In genomic region chr17:59914274-59914854, GRCh38 we compare ENCODE assay signal across 8 cellular contexts. TPM values are rescaled to one million over a fixed set of nuclear protein-coding genes. Genes with fewer than 3 reads are reported as not detected.
DNase-seq lines count a peak whose midpoint lies in the region; ATAC-seq, FAIRE-seq and TF ChIP-seq lines count a peak whose summit lies in the region.

No MANE protein-coding gene starts in this region.

- intact Hi-C loops in CD4-positive, alpha-beta memory T cell (cut with micrococcal nuclease), result loop anchor here (5.0 to 10.0 kb wide), 2 partner anchors 123 to 190 kb away; no protein-coding TSS in a partner anchor
- intact Hi-C loops in activated T-helper 1 cell treated with anti-CD3 and anti-CD28 coated beads, Interleukin-12 subunit alpha, Interleukin-12 subunit beta, Interleukin-2, Interleukin-4 antibody, amounts not matched to agents 30 ng/mL and 10 ng/mL and 1 ng/mL, durations not matched to agents 14 hours and 24 hours and 36 hours (cut with micrococcal nuclease), result loop anchor here (5.0 kb wide), 2 partner anchors 48 to 123 kb away; partner anchors contain the start of gene RNFT1

- POLR2A ChIA-PET in CD4-positive, alpha-beta memory T cell (lab: Charles Lee; ENCODE audit: partially characterized antibody), result interaction anchor here (0.6 to 2.1 kb wide), 4 partner anchors 21 to 160 kb away, joined by 3 to 6 read pairs (median 3); partner anchors contain the start of gene RNFT1

- H3K9me3 ChIP-seq in CD4-positive, alpha-beta memory T cell (ENCODE audit: control insufficient read depth in 1 of 2, low read length in 2 of 2), result no peaks in the 10 kb centered on the region
- no peaks in the 10 kb centered on the region for H3K9me3 ChIP-seq in lung (ENCODE audit: control insufficient read depth in 2 of 2, insufficient read depth in 1 of 2, low read length in 1 of 2)

- H3K4me1 Mint-ChIP-seq in CD4-positive, alpha-beta memory T cell, result peaks cover 0 to 3% (median 2%) of the 10 kb centered on the region in 4 donors
- peaks cover under 1% of the 10 kb centered on the region for H3K4me1 Mint-ChIP-seq in central memory CD8-positive, alpha-beta T cell
- peaks cover 6% of the 10 kb centered on the region for H3K4me1 Mint-ChIP-seq in activated T-helper 1 cell treated with anti-CD3 and anti-CD28 coated beads, Interleukin-12 subunit alpha, Interleukin-12 subunit beta, Interleukin-2, Interleukin-4 antibody, amounts not matched to agents 30 ng/mL and 10 ng/mL and 1 ng/mL, durations not matched to agents 14 hours and 24 hours and 36 hours (ENCODE audit: low read depth)
- H3K4me1 Mint-ChIP-seq in stimulated activated memory B cell treated with anti-CD40 and anti-IgM and Interleukin-4, amounts not matched to agents 10 μg/mL and 1 μg/mL and 100 μg/mL, for 72 hours, result no peaks in the 10 kb centered on the region

- H3K36me3 ChIP-seq in CD4-positive, alpha-beta memory T cell (ENCODE audit: insufficient read depth, low read length), result peaks cover 29% of the 10 kb centered on the region
- H3K36me3 ChIP-seq in lung (ENCODE audit: control insufficient read depth in 2 of 2, insufficient read depth in 2 of 2, low read length in 2 of 2), result peaks cover 12 to 16% of the 10 kb centered on the region in 2 donors

- H3K36me3 Mint-ChIP-seq in CD4-positive, alpha-beta memory T cell, result peaks cover 36 to 54% of the 10 kb centered on the region in 2 donors
- H3K36me3 Mint-ChIP-seq in central memory CD8-positive, alpha-beta T cell (ENCODE audit: insufficient read depth), result peaks cover 68% of the 10 kb centered on the region
- H3K36me3 Mint-ChIP-seq in activated T-helper 1 cell treated with anti-CD3 and anti-CD28 coated beads, Interleukin-12 subunit alpha, Interleukin-12 subunit beta, Interleukin-2, Interleukin-4 antibody, amounts not matched to agents 30 ng/mL and 10 ng/mL and 1 ng/mL, durations not matched to agents 14 hours and 24 hours and 36 hours (ENCODE audit: low read depth), result peaks cover 32% of the 10 kb centered on the region
- peaks cover 42% of the 10 kb centered on the region for H3K36me3 Mint-ChIP-seq in stimulated activated memory B cell treated with anti-CD40 and anti-IgM and Interleukin-4, amounts not matched to agents 10 μg/mL and 1 μg/mL and 100 μg/mL, for 72 hours

- no peak for TF ChIP-seq POLR2A in H54 (IDR thresholded peaks at IDR 0.05; ENCODE audit: low read depth, low read length)

- CTCF ChIA-PET in CD4-positive, alpha-beta memory T cell (lab: Charles Lee; ENCODE audit: partially characterized antibody), result interaction anchor here (0.8 to 2.3 kb wide), 24 partner anchors 9 to 349 kb away, joined by 3 to 15 read pairs (median 4); partner anchors contain the start of genes DHX40, PTRH2, RNFT1 and RPS6KB1

- H3K27me3 Mint-ChIP-seq in CD4-positive, alpha-beta memory T cell, result no peaks in the 10 kb centered on the region
- H3K27me3 Mint-ChIP-seq in central memory CD8-positive, alpha-beta T cell, result no peaks in the 10 kb centered on the region
- H3K27me3 Mint-ChIP-seq in activated T-helper 1 cell treated with anti-CD3 and anti-CD28 coated beads, Interleukin-12 subunit alpha, Interleukin-12 subunit beta, Interleukin-2, Interleukin-4 antibody, amounts not matched to agents 30 ng/mL and 10 ng/mL and 1 ng/mL, durations not matched to agents 14 hours and 24 hours and 36 hours (ENCODE audit: insufficient read depth), result no peaks in the 10 kb centered on the region
- H3K27me3 Mint-ChIP-seq in stimulated activated memory B cell treated with anti-CD40 and anti-IgM and Interleukin-4, amounts not matched to agents 10 μg/mL and 1 μg/mL and 100 μg/mL, for 72 hours, result no peaks in the 10 kb centered on the region

- no peaks in the 10 kb centered on the region for H3K4me1 ChIP-seq in CD4-positive, alpha-beta memory T cell (ENCODE audit: insufficient read depth, low read length)
- H3K4me1 ChIP-seq in lung (ENCODE audit: control insufficient read depth in 2 of 2, insufficient read depth in 2 of 2, low read length in 2 of 2), result peaks cover 0 to 1% of the 10 kb centered on the region in 2 donors

- ATAC-seq in central memory CD8-positive, alpha-beta T cell (replicated peaks; ENCODE audit: extremely low read depth, poor library complexity, severe bottlenecking), result peak; percentile 40
- ATAC-seq in lung (ENCODE audit: insufficient read depth, low FRiP score), result no peak
- ATAC-seq in stimulated activated memory B cell treated with anti-CD40 and anti-IgM and Interleukin-4, amounts not matched to agents 10 μg/mL and 1 μg/mL and 100 μg/mL, for 72 hours, result no peak

- peak in 4 of 5 donors; percentile 47 to 56 (median 50) for DNase-seq in CD4-positive, alpha-beta memory T cell
- DNase-seq in H54 (ENCODE audit: insufficient read length, low spot score) (peak; percentile 25), NCI-H69 (lab: John Stamatoyannopoulos, UW) (peak; percentile 60), lung (ENCODE audit: low spot score) (no peak), NK-92 (lab: John Stamatoyannopoulos, UW; ENCODE audit: unreplicated experiment) (no peak)
- DNase-seq in central memory CD8-positive, alpha-beta T cell (ENCODE audit: low spot score in 2 of 2), result no peak
- DNase-seq in activated T-helper 1 cell treated with anti-CD3 and anti-CD28 coated beads, Interleukin-12 subunit alpha, Interleukin-12 subunit beta, Interleukin-2, Interleukin-4 antibody, amounts not matched to agents 30 ng/mL and 10 ng/mL and 1 ng/mL, durations not matched to agents 14 hours and 24 hours and 36 hours (ENCODE audit: low spot score), result no peak

- TF ChIP-seq CTCF in lung (IDR thresholded peaks at IDR 0.05; ENCODE audit: control extremely low read depth, extremely low read depth), result peak; percentile 9

- 77 to 97% methylated on average over 1 of the region's 1 CpG for WGBS in lung, 2 donors

- no peak overlapping the region for H3K4me3 ChIP-seq in CD4-positive, alpha-beta memory T cell (ENCODE audit: low read length in 2 of 2)
- no peak overlapping the region for H3K4me3 ChIP-seq in lung

- H3K27ac ChIP-seq in CD4-positive, alpha-beta memory T cell (ENCODE audit: low read depth, low read length), result no peak overlapping the region
- no peak overlapping the region for H3K27ac ChIP-seq in lung (ENCODE audit: low read depth in 1 of 2, low read length in 1 of 2)

- FAIRE-seq in H54 (lab: Jason Lieb, UNC), result no peak

- H3K27me3 ChIP-seq in CD4-positive, alpha-beta memory T cell (ENCODE audit: insufficient read depth, low read length), result no peaks in the 10 kb centered on the region
- H3K27me3 ChIP-seq in lung (ENCODE audit: control insufficient read depth, insufficient read depth), result no peaks in the 10 kb centered on the region

- no peak overlapping the region for H3K4me3 Mint-ChIP-seq in CD4-positive, alpha-beta memory T cell
- H3K4me3 Mint-ChIP-seq in central memory CD8-positive, alpha-beta T cell, result no peak overlapping the region
- no peak overlapping the region for H3K4me3 Mint-ChIP-seq in activated T-helper 1 cell treated with anti-CD3 and anti-CD28 coated beads, Interleukin-12 subunit alpha, Interleukin-12 subunit beta, Interleukin-2, Interleukin-4 antibody, amounts not matched to agents 30 ng/mL and 10 ng/mL and 1 ng/mL, durations not matched to agents 14 hours and 24 hours and 36 hours
- H3K4me3 Mint-ChIP-seq in stimulated activated memory B cell treated with anti-CD40 and anti-IgM and Interleukin-4, amounts not matched to agents 10 μg/mL and 1 μg/mL and 100 μg/mL, for 72 hours, result no peak overlapping the region

- H3K27ac Mint-ChIP-seq in CD4-positive, alpha-beta memory T cell, result no peak overlapping the region
- H3K27ac Mint-ChIP-seq in central memory CD8-positive, alpha-beta T cell (ENCODE audit: low read depth), result no peak overlapping the region
- H3K27ac Mint-ChIP-seq in activated T-helper 1 cell treated with anti-CD3 and anti-CD28 coated beads, Interleukin-12 subunit alpha, Interleukin-12 subunit beta, Interleukin-2, Interleukin-4 antibody, amounts not matched to agents 30 ng/mL and 10 ng/mL and 1 ng/mL, durations not matched to agents 14 hours and 24 hours and 36 hours, result no peak overlapping the region
- no peak overlapping the region for H3K27ac Mint-ChIP-seq in stimulated activated memory B cell treated with anti-CD40 and anti-IgM and Interleukin-4, amounts not matched to agents 10 μg/mL and 1 μg/mL and 100 μg/mL, for 72 hours

- H3K9me3 Mint-ChIP-seq in CD4-positive, alpha-beta memory T cell, result no peaks in the 10 kb centered on the region
- H3K9me3 Mint-ChIP-seq in central memory CD8-positive, alpha-beta T cell, result no peaks in the 10 kb centered on the region
- no peaks in the 10 kb centered on the region for H3K9me3 Mint-ChIP-seq in activated T-helper 1 cell treated with anti-CD3 and anti-CD28 coated beads, Interleukin-12 subunit alpha, Interleukin-12 subunit beta, Interleukin-2, Interleukin-4 antibody, amounts not matched to agents 30 ng/mL and 10 ng/mL and 1 ng/mL, durations not matched to agents 14 hours and 24 hours and 36 hours
- no peaks in the 10 kb centered on the region for H3K9me3 Mint-ChIP-seq in stimulated activated memory B cell treated with anti-CD40 and anti-IgM and Interleukin-4, amounts not matched to agents 10 μg/mL and 1 μg/mL and 100 μg/mL, for 72 hours

RNA-seq across cellular contexts. Expression of gene RPS6KB1, which starts 21.4 kb away (rescaled TPM):
- 10 to 100 TPM; 57.2 to 67.4 TPM for total RNA-seq in CD4-positive, alpha-beta memory T cell
- polyA plus RNA-seq in CD4-positive, alpha-beta memory T cell, result 10 to 100 TPM; 21.2 to 27.1 TPM
- total RNA-seq in lung, result 10 to 100 TPM; 25.1 to 59.2 TPM
- polyA plus RNA-seq in lung, result 10 to 100 TPM in 1 of 2 donors, 1 to 10 TPM in 1; 8.7 to 10.0 TPM
- 67.6 and 82.7 TPM in 2 replicates for total RNA-seq in activated T-helper 1 cell treated with anti-CD3 and anti-CD28 coated beads, Interleukin-12 subunit alpha, Interleukin-12 subunit beta, Interleukin-2, Interleukin-4 antibody, amounts not matched to agents 30 ng/mL and 10 ng/mL and 1 ng/mL, durations not matched to agents 14 hours and 24 hours and 36 hours

RNA-seq across cellular contexts. Expression of gene TUBD1, which starts 21.6 kb away (rescaled TPM):
- 10 to 100 TPM; 42.4 to 44.0 TPM for total RNA-seq in CD4-positive, alpha-beta memory T cell
- 10 to 100 TPM; 13.6 to 22.6 TPM for polyA plus RNA-seq in CD4-positive, alpha-beta memory T cell
- 10 to 100 TPM in 1 of 2 donors, 1 to 10 TPM in 1; 5.7 to 15.3 TPM for total RNA-seq in lung
- 1 to 10 TPM; 4.8 to 5.1 TPM for polyA plus RNA-seq in lung
- total RNA-seq in activated T-helper 1 cell treated with anti-CD3 and anti-CD28 coated beads, Interleukin-12 subunit alpha, Interleukin-12 subunit beta, Interleukin-2, Interleukin-4 antibody, amounts not matched to agents 30 ng/mL and 10 ng/mL and 1 ng/mL, durations not matched to agents 14 hours and 24 hours and 36 hours, result 12.3 and 13.2 TPM in 2 replicates

RNA-seq across cellular contexts. Expression of gene RNFT1, which starts 50.2 kb away (rescaled TPM):
- 10 to 100 TPM; 36.6 to 40.3 TPM for total RNA-seq in CD4-positive, alpha-beta memory T cell
- 10 to 100 TPM; 23.2 to 33.6 TPM for polyA plus RNA-seq in CD4-positive, alpha-beta memory T cell
- 10 to 100 TPM; 22.6 to 23.9 TPM for total RNA-seq in lung
- 10 to 100 TPM; 23.5 to 25.1 TPM for polyA plus RNA-seq in lung
- 32.2 and 35.5 TPM in 2 replicates for total RNA-seq in activated T-helper 1 cell treated with anti-CD3 and anti-CD28 coated beads, Interleukin-12 subunit alpha, Interleukin-12 subunit beta, Interleukin-2, Interleukin-4 antibody, amounts not matched to agents 30 ng/mL and 10 ng/mL and 1 ng/mL, durations not matched to agents 14 hours and 24 hours and 36 hours

Comparison
In these comparisons a context has a peak if more than half of its experiments do, and no peak if none do; other contexts are left out.
1. DNase-seq: peak in CD4-positive, alpha-beta memory T cell (4 of 5), H54 (single experiment) and NCI-H69 (single experiment); none in central memory CD8-positive, alpha-beta T cell (0 of 2), lung (single experiment), activated T-helper 1 cell treated with anti-CD3 and anti-CD28 coated beads, Interleukin-12 subunit alpha, Interleukin-12 subunit beta, Interleukin-2, Interleukin-4 antibody, amounts not matched to agents 30 ng/mL and 10 ng/mL and 1 ng/mL, durations not matched to agents 14 hours and 24 hours and 36 hours (single experiment) and NK-92 (single experiment).